Comparison of ENCODE assay signal across 9 cellular contexts in the genomic region with DNA sequence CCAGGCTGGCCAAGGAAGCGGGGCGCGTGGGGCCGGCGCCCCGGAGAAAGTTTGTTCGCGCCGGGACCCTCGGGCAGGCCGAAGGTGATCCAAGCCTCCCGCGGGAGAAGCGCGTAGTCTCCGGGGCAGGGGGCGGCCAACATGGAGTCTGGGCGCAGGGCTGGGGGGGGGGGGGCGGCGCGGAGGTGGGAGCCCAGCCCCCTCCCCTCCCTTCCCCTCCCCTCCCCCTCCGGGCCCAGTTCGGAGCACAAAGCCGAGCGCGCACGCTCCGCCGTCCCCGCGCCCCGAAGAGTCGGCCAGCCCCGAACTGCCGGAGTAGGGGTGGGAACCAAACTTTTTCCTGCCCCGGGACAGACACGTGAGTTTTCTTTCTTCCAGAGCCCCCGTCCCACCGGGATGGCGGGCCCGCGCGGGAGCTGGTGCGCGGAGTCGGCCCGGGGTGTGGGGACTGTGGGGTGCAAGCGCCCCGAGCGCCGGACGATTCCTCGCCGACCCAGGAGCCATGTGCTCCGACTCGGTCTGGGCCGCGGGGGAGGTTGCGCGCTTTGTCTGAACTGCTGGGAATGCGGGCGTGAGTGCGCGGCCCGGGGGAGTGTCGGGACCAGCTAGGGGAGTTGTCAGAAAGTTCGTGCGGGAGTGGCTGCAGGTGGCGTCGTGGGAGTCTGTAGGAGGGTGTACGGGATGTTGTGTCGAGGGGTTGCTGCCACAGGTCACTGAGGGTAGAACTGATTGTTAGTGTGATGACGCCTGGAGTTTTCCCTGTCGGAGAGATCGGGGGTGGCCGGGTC. TPM values are rescaled to one million over a fixed set of nuclear protein-coding genes. Genes with fewer than 3 reads are reported as not detected.
DNase-seq lines count a peak whose midpoint lies in the region; ATAC-seq and TF ChIP-seq lines count a peak whose summit lies in the region.
"Had no signal": no experiment of that assay in that cellular context is flagged by ENCODE, and none has a peak within 500 bp of the region (broad histone marks: within the 10 kb centered on the region; RNA-seq: fewer than 3 reads in every experiment).

No MANE protein-coding gene starts in this region.

- H3K4me3 Mint-ChIP-seq in naive B cell: peak overlapping the region; percentile 85 to 99 (median 93)

- in situ Hi-C loops in GM13976 (cut with MboI; ENCODE audit: low sequenced_read_pairs, unreplicated experiment): no loop called here

- 0% methylated on average over 66 to 70 of the region's 76 CpGs for WGBS in esophagus, 2 donors

- peak; percentile 16 to 18 for ATAC-seq in naive B cell (ENCODE audit: low read depth in 2 of 2)
- ATAC-seq in thoracic aorta (ENCODE audit: insufficient number of reproducible peaks, low FRiP score, low read depth): no peak
- no peak for ATAC-seq in GM18868 (IDR thresholded peaks at IDR 0.05; ENCODE audit: unreplicated experiment)

- no peak for TF ChIP-seq CTCF in GM13976 (IDR thresholded peaks at IDR 0.05; ENCODE audit: borderline replicate concordance, control extremely low read depth, extremely low read depth, insufficient read depth, missing control alignments)
- TF ChIP-seq CTCF in thoracic aorta (IDR thresholded peaks at IDR 0.05): no peak

- H3K9me3 ChIP-seq in esophagus (ENCODE audit: control insufficient read depth in 2 of 2, insufficient read depth in 1 of 2, low read depth in 1 of 2, low read length in 1 of 2): no peaks in the 10 kb centered on the region
- no peaks in the 10 kb centered on the region for H3K9me3 ChIP-seq in thoracic aorta

- H3K27me3 ChIP-seq in esophagus (ENCODE audit: control insufficient read depth in 1 of 2, insufficient read depth in 2 of 2, low read length in 2 of 2): no peaks in the 10 kb centered on the region
- H3K27me3 ChIP-seq in thoracic aorta (replicated peaks; ENCODE audit: insufficient read depth): no peaks in the 10 kb centered on the region

- no peaks in the 10 kb centered on the region for H3K9me3 Mint-ChIP-seq in naive B cell

- H3K4me1 Mint-ChIP-seq in naive B cell: peaks cover 33 to 47% (median 39%) of the 10 kb centered on the region in 3 donors

- no peaks in the 10 kb centered on the region for H3K27me3 Mint-ChIP-seq in naive B cell

- peaks cover 2 to 8% of the 10 kb centered on the region in 2 donors for H3K4me1 ChIP-seq in esophagus (ENCODE audit: control insufficient read depth in 2 of 2, insufficient read depth in 2 of 2, low read length in 1 of 2)
- peaks cover 4 to 22% of the 10 kb centered on the region in 2 donors for H3K4me1 ChIP-seq in thoracic aorta (ENCODE audit: control insufficient read depth in 1 of 2, low read depth in 2 of 2)

- peak; percentile 64 for DNase-seq in GM13976 (ENCODE audit: low spot score)
- peak; percentile 11 for DNase-seq in NCI-H510A (lab: John Stamatoyannopoulos, UW)
- DNase-seq in activated CD8-positive, alpha-beta memory T cell treated with anti-CD3 and anti-CD28 coated beads, Interleukin-2, amount 50 U/mL, for 4 hours: peak; percentile 65
- peak; percentile 44 for DNase-seq in naive B cell
- no peak for DNase-seq in thoracic aorta (ENCODE audit: low spot score)
- no peak for DNase-seq in NCI-H1105 treated with DMSO at 0.1 percent for 48 hours (lab: John Stamatoyannopoulos, UW)

- H3K36me3 Mint-ChIP-seq in naive B cell: no peaks in the 10 kb centered on the region

- peak overlapping the region; percentile 42 to 85 for H3K27ac ChIP-seq in esophagus (ENCODE audit: low read depth in 2 of 2, low read length in 1 of 2)
- H3K27ac ChIP-seq in thoracic aorta: peak overlapping the region; percentile 75 to 93
- H3K27ac ChIP-seq: epithelial cell of prostate had no signal

- H3K27ac Mint-ChIP-seq in naive B cell: peak overlapping the region; percentile 91 to 98 (median 96)

- H3K4me3 ChIP-seq in esophagus (ENCODE audit: low read depth in 1 of 2, low read length in 2 of 2) (peak overlapping the region; percentile 63 to 64), thoracic aorta (peak overlapping the region; percentile 94)

- H3K36me3 ChIP-seq in esophagus (ENCODE audit: control insufficient read depth in 2 of 2, insufficient read depth in 2 of 2, low read length in 1 of 2) (peaks cover 0 to 3% of the 10 kb centered on the region in 2 donors), thoracic aorta (peaks cover 6% of the 10 kb centered on the region)

RNA-seq across cellular contexts. Expression of a gene that starts 1.1 kb away (rescaled TPM):
- polyA plus RNA-seq in esophagus (1 to 10 TPM; 1.4 to 3.6 TPM), naive B cell (ENCODE audit: low read depth in 6 of 6) (10 to 100 TPM; 33.3 to 50.5 (median 39.9) TPM)
- total RNA-seq in thoracic aorta: 10 to 100 TPM; 13.4 to 14.2 TPM

RNA-seq across cellular contexts. Expression of a gene that starts 31.1 kb away (rescaled TPM):
- polyA plus RNA-seq in esophagus (100 to 1,000 TPM; 262 to 270 TPM), naive B cell (ENCODE audit: low read depth in 6 of 6) (100 to 1,000 TPM in 5 of 6 donors, 10 to 100 TPM in 1; 84.9 to 162 (median 111) TPM)
- total RNA-seq in thoracic aorta: 10 to 100 TPM; 52.0 to 72.1 TPM

RNA-seq across cellular contexts. Expression of a gene that starts 33.2 kb away (rescaled TPM):
- polyA plus RNA-seq in esophagus: 100 to 1,000 TPM; 242 to 320 TPM
- 1 to 10 TPM in 2 of 6 donors, under 1 TPM in 4; 0.13 to 2.5 (median 0.78) TPM for polyA plus RNA-seq in naive B cell (ENCODE audit: low read depth in 6 of 6)
- 1,000 to 10,000 TPM in 1 of 2 donors, 100 to 1,000 TPM in 1; 531 to 1,491 TPM for total RNA-seq in thoracic aorta

Comparison
In these comparisons a context has a peak if more than half of its experiments do, and no peak if none do; other contexts are left out.
1. DNase-seq: peak in GM13976 (single experiment), NCI-H510A (single experiment), activated CD8-positive, alpha-beta memory T cell treated with anti-CD3 and anti-CD28 coated beads, Interleukin-2, amount 50 U/mL, for 4 hours (single experiment) and naive B cell (single experiment); none in thoracic aorta (single experiment) and NCI-H1105 treated with DMSO at 0.1 percent for 48 hours (single experiment).
2. ATAC-seq: peak in naive B cell (2 of 2); none in thoracic aorta (single experiment) and GM18868 (single experiment).
3. RNA of a gene that starts 1.1 kb away (polyA plus RNA-seq): 33.3 to 50.5 TPM in naive B cell; 1.4 to 3.6 TPM in esophagus; every median in the first group is over 4 times any median in the second.
4. RNA of a gene that starts 33.2 kb away (polyA plus RNA-seq): 242 to 320 TPM in esophagus; 0.13 to 2.5 TPM in naive B cell; every median in the first group is over 10 times any median in the second.